1 cellular context compared by ENCODE assay signal in genomic region chr15:32677238-32677750, GRCh38.
TF ChIP-seq lines count a peak whose summit lies in the region.

No MANE protein-coding gene starts in this region.

TF ChIP-seq in HepG2, 621 proteins besides CTCF, POLR2A, EP300 and RAD21 (continued from another document):
- 0 out of 2 replicates have a peak, but pooled peaks have one; percentile 33 for TF ChIP-seq ZMAT3 (CRISPR knock-in tag; conservative IDR thresholded peaks at IDR 0.05)
- peak; percentile 42 to 72 for TF ChIP-seq MAFK (conservative IDR thresholded peaks at IDR 0.05 in 1 of 2, IDR thresholded peaks at IDR 0.05 in 1 of 2; ENCODE audit: low read length in 2 of 2)
- peak; percentile 49; the same call in 1 of the 2 replicates for TF ChIP-seq MIXL1 (CRISPR knock-in tag; IDR thresholded peaks at IDR 0.05)
- TF ChIP-seq KMT2B (CRISPR knock-in tag; IDR thresholded peaks at IDR 0.05): no peak
